ENCODE assay signal across 17 cellular contexts in the genomic region with DNA sequence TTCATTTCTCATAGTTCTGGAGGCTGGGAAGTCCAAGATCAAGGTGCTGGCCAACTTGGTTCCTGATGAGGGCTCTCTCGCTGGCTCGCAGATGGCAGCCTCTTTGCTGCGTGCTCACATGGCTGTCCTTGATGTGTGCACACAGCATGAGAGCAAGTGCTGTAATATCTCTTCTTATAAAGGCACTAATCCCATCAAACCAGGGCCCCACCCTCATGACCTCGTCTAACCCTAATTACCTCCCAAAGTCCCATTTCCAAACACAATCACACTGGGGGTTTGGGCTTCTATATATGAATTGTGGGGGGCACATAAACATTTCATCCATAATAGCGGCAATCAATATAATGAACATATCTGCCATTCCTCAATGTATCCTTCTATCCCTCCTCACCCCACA.
A peak's percentile ranks its signal among the peaks of the same experiment; 100 is the strongest.
DNase-seq lines count a peak whose midpoint lies in the region; ATAC-seq and TF ChIP-seq lines count a peak whose summit lies in the region.
"Had no signal": no experiment of that assay in that cellular context is flagged by ENCODE, and none has a peak within 500 bp of the region (broad histone marks: within the 10 kb centered on the region; RNA-seq: fewer than 3 reads in every experiment).

No MANE protein-coding gene starts in this region.

- no peaks in the 10 kb centered on the region for H3K36me3 ChIP-seq in right lobe of liver

- TF ChIP-seq CTCF in coronary artery (IDR thresholded peaks at IDR 0.05) = no peak
- TF ChIP-seq CTCF in right lobe of liver (IDR thresholded peaks at IDR 0.05) = no peak

- H3K4me1 ChIP-seq in right lobe of liver = no peaks in the 10 kb centered on the region

- peak; percentile 4 for DNase-seq in activated CD8-positive, alpha-beta memory T cell treated with anti-CD3 and anti-CD28 coated beads, Interleukin-2, amount 50 U/mL, for 48 hours
- DNase-seq in activated CD8-positive, alpha-beta memory T cell treated with anti-CD3 and anti-CD28 coated beads, Interleukin-2, amount 50 U/mL, for 4 hours = no peak
- DNase-seq in coronary artery (ENCODE audit: low spot score) = peak; percentile 19
- DNase-seq in right lobe of liver = peak in 2 of 3 donors; percentile 14 to 35
- peak; percentile 26 for DNase-seq in posterior vena cava (ENCODE audit: low spot score)
- no peak for DNase-seq in activated T-helper 1 cell treated with anti-CD3 and anti-CD28 coated beads, Interleukin-12 subunit alpha, Interleukin-12 subunit beta, Interleukin-2, Interleukin-4 antibody, amounts not matched to agents 30 ng/mL and 10 ng/mL and 1 ng/mL, durations not matched to agents 14 hours and 24 hours and 36 hours (ENCODE audit: low spot score)
- DNase-seq in T-helper 17 cell = no peak
- no peak for DNase-seq in stimulated activated naive B cell treated with anti-CD40 and anti-IgM and Interleukin-4, amounts not matched to agents 10 μg/mL and 1 μg/mL and 100 μg/mL, for 72 hours
- DNase-seq: C1 segment of cervical spinal cord; Calu3; CD4-positive, alpha-beta T cell; DMS 273 treated with DMSO at 0.1 percent for 48 hours; DMS79; H7 had no signal

- H3K4me1 Mint-ChIP-seq in activated T-helper 1 cell treated with anti-CD3 and anti-CD28 coated beads, Interleukin-12 subunit alpha, Interleukin-12 subunit beta, Interleukin-2, Interleukin-4 antibody, amounts not matched to agents 30 ng/mL and 10 ng/mL and 1 ng/mL, durations not matched to agents 14 hours and 24 hours and 36 hours (ENCODE audit: low read depth) = no peaks in the 10 kb centered on the region
- H3K4me1 Mint-ChIP-seq in T-helper 17 cell = no peaks in the 10 kb centered on the region
- H3K4me1 Mint-ChIP-seq in stimulated activated naive B cell treated with anti-CD40 and anti-IgM and Interleukin-4, amounts not matched to agents 10 μg/mL and 1 μg/mL and 100 μg/mL, for 72 hours = no peaks in the 10 kb centered on the region
- H3K4me1 Mint-ChIP-seq: B cell, GM23338 had no signal

- H3K4me3 ChIP-seq in coronary artery (no peak overlapping the region), right lobe of liver (no peak overlapping the region)
- H3K4me3 ChIP-seq: GM12878, GM23338 had no signal

- no peaks in the 10 kb centered on the region for H3K9me3 Mint-ChIP-seq in activated T-helper 1 cell treated with anti-CD3 and anti-CD28 coated beads, Interleukin-12 subunit alpha, Interleukin-12 subunit beta, Interleukin-2, Interleukin-4 antibody, amounts not matched to agents 30 ng/mL and 10 ng/mL and 1 ng/mL, durations not matched to agents 14 hours and 24 hours and 36 hours
- peaks cover 4 to 16% of the 10 kb centered on the region in 2 donors for H3K9me3 Mint-ChIP-seq in stimulated activated naive B cell treated with anti-CD40 and anti-IgM and Interleukin-4, amounts not matched to agents 10 μg/mL and 1 μg/mL and 100 μg/mL, for 72 hours

- WGBS in right lobe of liver (ENCODE audit: insufficient coverage, low coverage, low lambda C conversion rate, missing lambda C conversion rate) = 71% methylated on average over 3 of the region's 5 CpGs

- intact Hi-C loops in right lobe of liver (cut with DNase I) = no loop called here
- intact Hi-C loops in posterior vena cava (cut with DNase I) = no loop called here
- intact Hi-C loops in activated T-helper 1 cell treated with anti-CD3 and anti-CD28 coated beads, Interleukin-12 subunit alpha, Interleukin-12 subunit beta, Interleukin-2, Interleukin-4 antibody, amounts not matched to agents 30 ng/mL and 10 ng/mL and 1 ng/mL, durations not matched to agents 14 hours and 24 hours and 36 hours (cut with micrococcal nuclease) = no loop called here

- peaks cover 2% of the 10 kb centered on the region for H3K27me3 Mint-ChIP-seq in activated T-helper 1 cell treated with anti-CD3 and anti-CD28 coated beads, Interleukin-12 subunit alpha, Interleukin-12 subunit beta, Interleukin-2, Interleukin-4 antibody, amounts not matched to agents 30 ng/mL and 10 ng/mL and 1 ng/mL, durations not matched to agents 14 hours and 24 hours and 36 hours (ENCODE audit: insufficient read depth)
- peaks cover under 1% of the 10 kb centered on the region for H3K27me3 Mint-ChIP-seq in T-helper 17 cell
- H3K27me3 Mint-ChIP-seq in stimulated activated naive B cell treated with anti-CD40 and anti-IgM and Interleukin-4, amounts not matched to agents 10 μg/mL and 1 μg/mL and 100 μg/mL, for 72 hours = peaks cover 0 to 7% of the 10 kb centered on the region in 2 donors
- H3K27me3 Mint-ChIP-seq: B cell had no signal

- H3K36me3 Mint-ChIP-seq in activated T-helper 1 cell treated with anti-CD3 and anti-CD28 coated beads, Interleukin-12 subunit alpha, Interleukin-12 subunit beta, Interleukin-2, Interleukin-4 antibody, amounts not matched to agents 30 ng/mL and 10 ng/mL and 1 ng/mL, durations not matched to agents 14 hours and 24 hours and 36 hours (ENCODE audit: low read depth) = no peaks in the 10 kb centered on the region
- H3K36me3 Mint-ChIP-seq in T-helper 17 cell (ENCODE audit: low read depth) = no peaks in the 10 kb centered on the region
- peaks cover 0 to 2% of the 10 kb centered on the region in 2 donors for H3K36me3 Mint-ChIP-seq in stimulated activated naive B cell treated with anti-CD40 and anti-IgM and Interleukin-4, amounts not matched to agents 10 μg/mL and 1 μg/mL and 100 μg/mL, for 72 hours

- H3K27me3 ChIP-seq in right lobe of liver = no peaks in the 10 kb centered on the region

- H3K27ac ChIP-seq in coronary artery = no peak overlapping the region
- no peak overlapping the region for H3K27ac ChIP-seq in right lobe of liver

- ATAC-seq in right lobe of liver = no peak
- ATAC-seq in T-helper 17 cell = no peak
- no peak for ATAC-seq in stimulated activated naive B cell treated with anti-CD40 and anti-IgM and Interleukin-4, amounts not matched to agents 10 μg/mL and 1 μg/mL and 100 μg/mL, for 72 hours (replicated peaks)
- ATAC-seq: GM12878, GM23338 had no signal

- H3K27ac Mint-ChIP-seq in activated T-helper 1 cell treated with anti-CD3 and anti-CD28 coated beads, Interleukin-12 subunit alpha, Interleukin-12 subunit beta, Interleukin-2, Interleukin-4 antibody, amounts not matched to agents 30 ng/mL and 10 ng/mL and 1 ng/mL, durations not matched to agents 14 hours and 24 hours and 36 hours = no peak overlapping the region
- no peak overlapping the region for H3K27ac Mint-ChIP-seq in T-helper 17 cell
- H3K27ac Mint-ChIP-seq in stimulated activated naive B cell treated with anti-CD40 and anti-IgM and Interleukin-4, amounts not matched to agents 10 μg/mL and 1 μg/mL and 100 μg/mL, for 72 hours = no peak overlapping the region
- H3K27ac Mint-ChIP-seq: B cell; CD4-positive, alpha-beta T cell; GM23338 had no signal

- no peak for TF ChIP-seq POLR2A in right lobe of liver (IDR thresholded peaks at IDR 0.05)

- no peaks in the 10 kb centered on the region for H3K9me3 ChIP-seq in right lobe of liver
- H3K9me3 ChIP-seq in T-helper 17 cell (ENCODE audit: control insufficient read depth, low read length, poor library complexity, severe bottlenecking) = no peaks in the 10 kb centered on the region

- no peak overlapping the region for H3K4me3 Mint-ChIP-seq in activated T-helper 1 cell treated with anti-CD3 and anti-CD28 coated beads, Interleukin-12 subunit alpha, Interleukin-12 subunit beta, Interleukin-2, Interleukin-4 antibody, amounts not matched to agents 30 ng/mL and 10 ng/mL and 1 ng/mL, durations not matched to agents 14 hours and 24 hours and 36 hours
- H3K4me3 Mint-ChIP-seq in T-helper 17 cell = no peak overlapping the region
- no peak overlapping the region for H3K4me3 Mint-ChIP-seq in stimulated activated naive B cell treated with anti-CD40 and anti-IgM and Interleukin-4, amounts not matched to agents 10 μg/mL and 1 μg/mL and 100 μg/mL, for 72 hours
- H3K4me3 Mint-ChIP-seq: B cell; CD4-positive, alpha-beta T cell; GM23338 had no signal

Comparison
In these comparisons a context has a peak if more than half of its experiments do, and no peak if none do; other contexts are left out.
1. DNase-seq: peak in activated CD8-positive, alpha-beta memory T cell treated with anti-CD3 and anti-CD28 coated beads, Interleukin-2, amount 50 U/mL, for 48 hours (single experiment), coronary artery (single experiment), right lobe of liver (2 of 3) and posterior vena cava (single experiment); none in activated CD8-positive, alpha-beta memory T cell treated with anti-CD3 and anti-CD28 coated beads, Interleukin-2, amount 50 U/mL, for 4 hours (single experiment), activated T-helper 1 cell treated with anti-CD3 and anti-CD28 coated beads, Interleukin-12 subunit alpha, Interleukin-12 subunit beta, Interleukin-2, Interleukin-4 antibody, amounts not matched to agents 30 ng/mL and 10 ng/mL and 1 ng/mL, durations not matched to agents 14 hours and 24 hours and 36 hours (single experiment), T-helper 17 cell (0 of 3) and stimulated activated naive B cell treated with anti-CD40 and anti-IgM and Interleukin-4, amounts not matched to agents 10 μg/mL and 1 μg/mL and 100 μg/mL, for 72 hours (single experiment).